In the genomic region with DNA sequence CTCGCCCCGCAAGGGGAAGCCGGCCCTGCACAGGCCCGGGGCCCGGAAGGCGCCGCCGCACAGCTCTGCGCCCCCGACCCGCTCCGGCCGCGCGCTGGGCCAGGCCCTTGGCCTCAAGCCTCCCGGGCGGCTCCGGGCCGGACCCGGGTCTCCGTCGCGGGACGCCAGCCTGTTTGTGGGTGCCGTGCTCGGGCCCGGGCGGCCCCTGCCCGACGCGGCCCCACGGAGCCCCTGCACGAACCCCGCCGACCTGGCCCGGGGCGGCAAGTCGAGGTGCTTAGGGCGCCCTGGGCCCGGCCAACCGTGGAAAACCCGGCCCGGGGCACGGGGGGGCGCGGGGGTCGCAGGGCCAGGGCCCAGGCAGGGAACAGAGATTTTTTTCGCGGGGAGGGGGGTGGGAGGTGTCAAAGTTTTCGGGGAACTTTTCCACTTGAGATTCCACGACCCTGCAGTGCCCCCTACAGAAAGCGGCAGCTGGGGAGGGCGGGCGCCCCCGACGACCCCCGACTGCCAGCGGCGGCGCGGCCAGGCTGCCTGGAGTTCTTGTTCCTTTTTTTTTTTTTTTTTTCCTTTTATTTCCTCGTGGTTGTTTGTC, we compare ENCODE assay signal across 8 cellular contexts. TPM values are rescaled to one million over a fixed set of nuclear protein-coding genes. Genes with fewer than 3 reads are reported as not detected.
DNase-seq lines count a peak whose midpoint lies in the region; ATAC-seq, FAIRE-seq and TF ChIP-seq lines count a peak whose summit lies in the region.

No MANE protein-coding gene starts in this region.

- H3K4me3 ChIP-seq in choroid plexus epithelial cell (ENCODE audit: low read depth, low read length): peak overlapping the region; percentile 92
- peak overlapping the region; percentile 40 for H3K4me3 ChIP-seq in lung

- H3K36me3 Mint-ChIP-seq in Calu3 (ENCODE audit: insufficient read depth, unreplicated experiment): peaks cover 31% of the 10 kb centered on the region

- peak; percentile 18 for ATAC-seq in HG02642 (IDR thresholded peaks at IDR 0.05; ENCODE audit: poor library complexity, unreplicated experiment)
- peak; percentile 6 for ATAC-seq in lung (ENCODE audit: insufficient read depth, low FRiP score)

- TF ChIP-seq CTCF in Calu3 (IDR thresholded peaks at IDR 0.05; ENCODE audit: unreplicated experiment): no peak
- TF ChIP-seq CTCF in choroid plexus epithelial cell (conservative IDR thresholded peaks at IDR 0.05; ENCODE audit: low read depth, low read length): no peak
- TF ChIP-seq CTCF in lung (IDR thresholded peaks at IDR 0.05; ENCODE audit: control extremely low read depth, extremely low read depth): no peak

- no TSS peak for BruUV-seq in Calu3 (replicated peaks; lab: Mats Ljungman, UMichigan)

- no peaks in the 10 kb centered on the region for H3K9me3 Mint-ChIP-seq in Calu3 (ENCODE audit: low read depth, unreplicated experiment)

- H3K27me3 Mint-ChIP-seq in Calu3 (ENCODE audit: unreplicated experiment): no peaks in the 10 kb centered on the region

- H3K27ac Mint-ChIP-seq in Calu3 (ENCODE audit: unreplicated experiment): peak overlapping the region; percentile 83

- CTCF ChIA-PET in Calu3 (lab: Charles Lee): interaction anchor here (0.6 to 1.8 kb wide), 8 partner anchors 13 to 261 kb away, joined by 3 to 9 read pairs (median 6); partner anchors contain the start of gene VAPB

- FAIRE-seq in urothelium cell line (lab: Jason Lieb, UNC): no peak

- H3K27ac ChIP-seq in lung (ENCODE audit: low read depth in 1 of 2, low read length in 1 of 2): peak overlapping the region; percentile 95 to 98
- peak overlapping the region; percentile 93 for H3K27ac ChIP-seq in substantia nigra (ENCODE audit: low read depth, low read length, poor library complexity, severe bottlenecking)

- H3K4me1 ChIP-seq in lung (ENCODE audit: control insufficient read depth in 2 of 2, insufficient read depth in 2 of 2, low read length in 2 of 2): peaks cover 1 to 6% of the 10 kb centered on the region in 2 donors

- intact Hi-C loops in Calu3 (cut with micrococcal nuclease; ENCODE audit: unreplicated experiment): loop anchor here (5.0 kb wide), 1 partner anchor 413 kb away; no protein-coding TSS in a partner anchor

- no peaks in the 10 kb centered on the region for H3K9me3 ChIP-seq in lung (ENCODE audit: control insufficient read depth in 2 of 2, insufficient read depth in 1 of 2, low read length in 1 of 2)

- peaks cover 26% of the 10 kb centered on the region for H3K4me1 Mint-ChIP-seq in Calu3 (ENCODE audit: low read depth, unreplicated experiment)

- no peak for DNase-seq in Calu3
- DNase-seq in UCSD-AML1 (lab: John Stamatoyannopoulos, UW; ENCODE audit: unreplicated experiment): peak; percentile 69
- DNase-seq in choroid plexus epithelial cell (ENCODE audit: low read depth): no peak
- no peak for DNase-seq in lung (ENCODE audit: low spot score)
- DNase-seq in substantia nigra (lab: John Stamatoyannopoulos, UW): peak in 16 of 49 donors; percentile 34 to 75 (median 50)
- no peak for DNase-seq in urothelium cell line (ENCODE audit: low spot score)
- no peak for DNase-seq in foreskin melanocyte

- no peaks in the 10 kb centered on the region for H3K27me3 ChIP-seq in lung (ENCODE audit: control insufficient read depth, insufficient read depth)

- peak overlapping the region; percentile 97 for H3K4me3 Mint-ChIP-seq in Calu3 (ENCODE audit: low read depth, unreplicated experiment)

- 1% methylated on average over 46 to 62 of the region's 62 CpGs for WGBS in lung, 2 donors

- H3K36me3 ChIP-seq in lung (ENCODE audit: control insufficient read depth in 2 of 2, insufficient read depth in 2 of 2, low read length in 2 of 2): no peaks in the 10 kb centered on the region

RNA-seq across cellular contexts. Expression of gene STX16, which starts 0.8 kb away (rescaled TPM):
- total RNA-seq in Calu3 (2022) (86.0 and 99.7 TPM in 2 replicates), lung (10 to 100 TPM; 51.9 to 85.2 TPM)
- 10 to 100 TPM; 37.1 to 42.0 TPM for polyA plus RNA-seq in lung

RNA-seq across cellular contexts. Expression of gene NPEPL1, which starts 42.3 kb away (rescaled TPM):
- total RNA-seq in Calu3 (2022) (18.1 and 21.4 TPM in 2 replicates), lung (10 to 100 TPM; 24.3 to 46.2 TPM)
- polyA plus RNA-seq in lung: 10 to 100 TPM; 36.4 to 46.0 TPM
